ENCODE assay signal across 8 cellular contexts in the genomic region with DNA sequence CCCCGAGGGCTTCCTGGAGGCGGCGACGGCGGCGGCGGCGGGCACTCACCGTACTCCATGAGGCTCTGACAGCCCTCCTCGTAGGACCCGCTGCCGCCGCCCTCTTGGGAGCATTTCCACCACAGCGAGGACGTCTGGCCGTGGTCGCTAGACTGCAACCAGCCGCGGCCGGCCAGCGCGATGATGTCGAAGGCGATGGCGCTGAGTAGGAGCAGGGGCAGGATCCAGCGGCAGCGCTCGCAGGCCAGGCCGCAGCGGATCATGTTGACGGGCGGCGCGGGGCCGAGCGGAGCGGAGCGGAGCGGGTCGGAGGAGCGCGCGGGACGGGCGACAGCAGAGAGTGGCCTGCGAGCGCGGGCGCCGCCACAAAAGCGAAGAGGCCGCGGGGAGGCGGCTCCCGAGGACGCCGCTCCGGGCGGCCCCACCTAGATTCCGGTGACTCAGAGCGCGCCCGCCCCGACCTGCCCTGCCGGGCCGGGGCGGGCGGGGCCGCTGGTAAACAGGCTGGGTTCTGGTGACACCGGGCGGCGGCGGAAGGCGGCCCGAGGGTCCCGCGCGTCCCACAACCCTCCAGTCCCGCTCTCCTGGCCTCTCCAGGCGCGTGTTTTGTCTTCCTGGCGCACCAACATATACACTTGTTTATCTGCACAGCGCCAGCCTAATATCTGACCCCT. TPM values are rescaled to one million over a fixed set of nuclear protein-coding genes. Genes with fewer than 3 reads are reported as not detected.
DNase-seq lines count a peak whose midpoint lies in the region; ATAC-seq and TF ChIP-seq lines count a peak whose summit lies in the region.

PERP (minus strand) TSS at position 342 of the 674 bp plus-strand sequence; CDS start at position 263, 79 bp downstream.

- peak within 1 kb of the TSS; percentile 87 for H3K9ac ChIP-seq in mucosa of stomach (ENCODE audit: low read length)

- H3K36me3 ChIP-seq in mucosa of stomach (ENCODE audit: control insufficient read depth, insufficient read depth, low read length): no peaks in the 10 kb centered on the region

- H3K27me3 ChIP-seq in mucosa of stomach (ENCODE audit: control insufficient read depth, insufficient read depth, low read length): no peaks in the 10 kb centered on the region

- no peaks in the 10 kb centered on the region for H3K4me1 ChIP-seq in mucosa of stomach (ENCODE audit: control insufficient read depth, insufficient read depth, low read length)

- peak; percentile 75 for ATAC-seq in HG02610 (IDR thresholded peaks at IDR 0.05; ENCODE audit: unreplicated experiment)

- no peaks in the 10 kb centered on the region for H3K9me3 ChIP-seq in mucosa of stomach (ENCODE audit: control insufficient read depth, low read length)

- peak; percentile 26 for DNase-seq in GM12865 (ENCODE audit: low read depth)
- peak; percentile 40 for DNase-seq in NCI-H510A (lab: John Stamatoyannopoulos, UW)
- DNase-seq in activated T-cell treated with anti-CD3 and anti-CD28 coated beads for 4 hours: peak; percentile 56
- DNase-seq in epithelial cell of proximal tubule (ENCODE audit: low read depth): no peak
- DNase-seq in stimulated activated CD8-positive, alpha-beta memory T cell treated with anti-CD3 and anti-CD28 coated beads, Interleukin-4, amount 100 ng/mL, for 4 hours (ENCODE audit: low read depth in 2 of 2, low spot score in 1 of 2): peak; percentile 24 to 45
- DNase-seq in superior temporal gyrus (ENCODE audit: extremely low spot score): no peak

- TF ChIP-seq CTCF in GM12865 (IDR thresholded peaks at IDR 0.05; ENCODE audit: insufficient read depth, low read depth, low read length, missing control alignments) (no peak), epithelial cell of proximal tubule (conservative IDR thresholded peaks at IDR 0.05; ENCODE audit: low read depth, low read length) (no peak)

- H3K4me3 ChIP-seq in GM12865 (ENCODE audit: low read depth, low read length) (peak within 1 kb of the TSS; percentile 30), epithelial cell of proximal tubule (ENCODE audit: low read depth, low read length) (peak within 1 kb of the TSS; percentile 84), mucosa of stomach (ENCODE audit: low read length) (peak within 1 kb of the TSS; percentile 57)

RNA-seq across cellular contexts. Expression of gene PERP, which starts in this region (rescaled TPM):
- total RNA-seq in epithelial cell of proximal tubule: 65.6 and 68.0 TPM in 2 replicates

Comparison
In these comparisons a context has a peak if more than half of its experiments do, and no peak if none do; other contexts are left out.
1. DNase-seq: peak in GM12865 (single experiment), NCI-H510A (single experiment), activated T-cell treated with anti-CD3 and anti-CD28 coated beads for 4 hours (single experiment) and stimulated activated CD8-positive, alpha-beta memory T cell treated with anti-CD3 and anti-CD28 coated beads, Interleukin-4, amount 100 ng/mL, for 4 hours (2 of 2); none in epithelial cell of proximal tubule (single experiment) and superior temporal gyrus (single experiment).
2. H3K4me3 ChIP-seq: peak in every context shown above with its lines; median percentile 84 in epithelial cell of proximal tubule; 57 in mucosa of stomach; 30 in GM12865.